Comparison of ENCODE assay signal across 19 cellular contexts in genomic region chr10:128018704-128019103, GRCh38.
"Had no signal": no experiment of that assay in that cellular context is flagged by ENCODE, and none has a peak within 500 bp of the region (broad histone marks: within the 10 kb centered on the region; RNA-seq: fewer than 3 reads in every experiment).

No MANE protein-coding gene starts in this region.

- H3K36me3 ChIP-seq: ascending aorta, breast epithelium, ovary, right lobe of liver, SJSA1, tibial artery, uterus had no signal

- H3K9me3 Mint-ChIP-seq: activated CD4-positive, alpha-beta memory T cell treated with anti-CD3 and anti-CD28 coated beads for 36 hours; mesothelial cell of epicardium; neural crest cell had no signal

- H3K27ac Mint-ChIP-seq: activated CD4-positive, alpha-beta memory T cell treated with anti-CD3 and anti-CD28 coated beads for 36 hours; mesothelial cell of epicardium had no signal

- FAIRE-seq: frontal cortex had no signal

- H3K27ac ChIP-seq: ascending aorta, epithelial cell of prostate, ovary, right lobe of liver, SJSA1, tibial artery, uterus had no signal

- H3K4me1 Mint-ChIP-seq: mesothelial cell of epicardium had no signal

- DNase-seq: activated CD4-positive, alpha-beta memory T cell treated with anti-CD3 and anti-CD28 coated beads for 36 hours; cerebellar nuclear complex; effector memory CD4-positive, alpha-beta T cell; left colon; ovary; right lobe of liver; SW 1271; uterus had no signal

- H3K36me3 Mint-ChIP-seq: activated CD4-positive, alpha-beta memory T cell treated with anti-CD3 and anti-CD28 coated beads for 36 hours; mesothelial cell of epicardium had no signal

- H3K9me3 ChIP-seq: ascending aorta, breast epithelium, heart right ventricle, ovary, right lobe of liver, SJSA1, tibial artery, uterus had no signal

- ATAC-seq: activated CD4-positive, CD25-positive, alpha-beta regulatory T cell treated with anti-CD3 and anti-CD28 coated beads, Interleukin-2, amount 50 U/mL, for 24 hours; left colon; right lobe of liver had no signal

- H3K4me3 ChIP-seq: ascending aorta, heart right ventricle, lung, ovary, right lobe of liver, SJSA1, tibial artery, uterus had no signal

- H3K27me3 ChIP-seq: ascending aorta, breast epithelium, heart right ventricle, ovary, right lobe of liver, SJSA1, uterus had no signal

- H3K4me3 Mint-ChIP-seq: activated CD4-positive, alpha-beta memory T cell treated with anti-CD3 and anti-CD28 coated beads for 36 hours; mesothelial cell of epicardium; neural crest cell had no signal

- H3K4me1 ChIP-seq: ascending aorta, breast epithelium, right lobe of liver, SJSA1, tibial artery, uterus had no signal
